Comparison of ENCODE assay signal across 8 cellular contexts in genomic region chr3:98733778-98734281, GRCh38. TPM values are rescaled to one million over a fixed set of nuclear protein-coding genes. Genes with fewer than 3 reads are reported as not detected.
A peak's percentile ranks its signal among the peaks of the same experiment; 100 is the strongest.
DNase-seq lines count a peak whose midpoint lies in the region; ATAC-seq, FAIRE-seq and TF ChIP-seq lines count a peak whose summit lies in the region.

No MANE protein-coding gene starts in this region.

- H3K36me3 Mint-ChIP-seq in immature natural killer cell: peaks cover 0 to 5% (median 3%) of the 10 kb centered on the region in 3 donors

- peak overlapping the region; percentile 44 to 64 (median 54) for H3K4me3 Mint-ChIP-seq in immature natural killer cell
- peak overlapping the region; percentile 79 to 90 for H3K4me3 Mint-ChIP-seq in stimulated activated naive CD8-positive, alpha-beta T cell treated with anti-CD3 and anti-CD28 coated beads, Interleukin-15, amount 100 ng/mL, for 72 hours

- peak; percentile 94 for FAIRE-seq in GM12892 (lab: Jason Lieb, UNC)

- no peak for DNase-seq in GM12892 (ENCODE audit: insufficient read length)
- DNase-seq in amniotic epithelial cell (ENCODE audit: low read depth): peak; percentile 39
- DNase-seq in immature natural killer cell: no peak
- no peak for DNase-seq in stimulated activated naive CD8-positive, alpha-beta T cell treated with anti-CD3 and anti-CD28 coated beads, Interleukin-15, amount 100 ng/mL, for 72 hours
- DNase-seq in NCI-H146 treated with DMSO at 0.1 percent for 48 hours (lab: John Stamatoyannopoulos, UW; ENCODE audit: unreplicated experiment): no peak
- DNase-seq in stimulated activated CD4-positive, alpha-beta T cell treated with anti-CD3 and anti-CD28 coated beads, Interleukin-4, amount 100 ng/mL, for 1 hour: no peak

- peaks cover 8 to 13% of the 10 kb centered on the region in 2 donors for H3K4me1 Mint-ChIP-seq in immature natural killer cell
- peaks cover 27% of the 10 kb centered on the region for H3K4me1 Mint-ChIP-seq in stimulated activated naive CD8-positive, alpha-beta T cell treated with anti-CD3 and anti-CD28 coated beads, Interleukin-15, amount 100 ng/mL, for 72 hours

- peak; percentile 56; the same call in 1 of the 2 replicates for TF ChIP-seq POLR2A in GM12892 (IDR thresholded peaks at IDR 0.05; ENCODE audit: low read depth, low read length)

- ATAC-seq in HG03354 (IDR thresholded peaks at IDR 0.05; ENCODE audit: poor library complexity, severe bottlenecking, unreplicated experiment) (peak; percentile 26), GM18868 (IDR thresholded peaks at IDR 0.05; ENCODE audit: unreplicated experiment) (no peak)
- peak; percentile 2 for ATAC-seq in stimulated activated naive CD8-positive, alpha-beta T cell treated with anti-CD3 and anti-CD28 coated beads, Interleukin-15, amount 100 ng/mL, for 72 hours

- no peak overlapping the region for H3K27ac Mint-ChIP-seq in immature natural killer cell
- H3K27ac Mint-ChIP-seq in stimulated activated naive CD8-positive, alpha-beta T cell treated with anti-CD3 and anti-CD28 coated beads, Interleukin-15, amount 100 ng/mL, for 72 hours: no peak overlapping the region

- H3K27me3 Mint-ChIP-seq in immature natural killer cell (ENCODE audit: low read depth in 3 of 3): peaks cover 12 to 25% (median 14%) of the 10 kb centered on the region in 3 donors
- H3K27me3 Mint-ChIP-seq in stimulated activated naive CD8-positive, alpha-beta T cell treated with anti-CD3 and anti-CD28 coated beads, Interleukin-15, amount 100 ng/mL, for 72 hours: peaks cover 73% of the 10 kb centered on the region

- H3K9me3 Mint-ChIP-seq in immature natural killer cell: peaks cover 0 to 5% (median 0%) of the 10 kb centered on the region in 6 donors
- H3K9me3 Mint-ChIP-seq in stimulated activated naive CD8-positive, alpha-beta T cell treated with anti-CD3 and anti-CD28 coated beads, Interleukin-15, amount 100 ng/mL, for 72 hours: no peaks in the 10 kb centered on the region

RNA-seq across cellular contexts. Expression of gene ST3GAL6, which starts 29.3 kb away (rescaled TPM):
- 39.3 TPM for polyA plus RNA-seq in GM12892 (2012; ENCODE audit: missing spikeins)
- polyA plus RNA-seq in immature natural killer cell: under 1 TPM in 1 of 3 donors, not detected in 2; 0.57 TPM
